Comparison of ENCODE assay signal across 8 cellular contexts in the genomic region with DNA sequence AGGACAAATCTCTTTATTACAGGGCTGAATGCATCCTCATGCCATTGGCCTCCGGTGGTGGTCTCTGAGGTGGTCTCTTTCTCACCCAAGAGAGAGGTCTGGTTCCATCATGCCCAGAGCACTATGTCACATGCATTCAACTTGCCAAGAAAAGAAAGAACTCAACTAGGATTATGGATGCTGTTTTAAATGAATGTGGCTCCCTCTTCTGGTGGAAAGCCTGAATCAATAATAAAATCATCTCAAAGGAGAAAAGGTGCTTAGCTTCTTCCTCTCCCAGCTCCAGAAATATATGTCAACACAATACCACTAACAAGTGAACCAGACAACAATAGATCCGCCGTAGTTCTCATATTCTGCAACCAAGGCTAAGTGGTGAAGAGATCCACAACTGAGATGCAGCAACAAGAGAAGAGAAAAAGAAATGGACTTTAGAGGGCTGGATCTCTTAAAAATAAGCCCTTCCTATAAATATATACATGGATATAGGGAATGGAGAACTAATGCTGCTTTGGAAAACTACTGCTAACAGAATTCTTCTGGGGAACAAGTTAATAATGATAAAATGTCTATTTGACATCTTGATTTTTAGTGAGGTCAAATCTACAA.
DNase-seq lines count a peak whose midpoint lies in the region; ATAC-seq, FAIRE-seq and TF ChIP-seq lines count a peak whose summit lies in the region.

No MANE protein-coding gene starts in this region.

- no peak for ATAC-seq in stimulated activated memory B cell treated with anti-CD40 and anti-IgM and Interleukin-4, amounts not matched to agents 10 μg/mL and 1 μg/mL and 100 μg/mL, for 72 hours

- TF ChIP-seq POLR2A in GM12892 (IDR thresholded peaks at IDR 0.05; ENCODE audit: low read depth, low read length), result no peak
- no peak for TF ChIP-seq POLR2A in NB4 (IDR thresholded peaks at IDR 0.05; ENCODE audit: extremely low read depth, insufficient read length)

- in situ Hi-C loops in SK-MEL-5 (cut with HindIII; ENCODE audit: low pct_unique_long_range_greater_than_20kb, low sequenced_read_pairs), result no loop called here

- no peak overlapping the region for H3K27ac Mint-ChIP-seq in stimulated activated memory B cell treated with anti-CD40 and anti-IgM and Interleukin-4, amounts not matched to agents 10 μg/mL and 1 μg/mL and 100 μg/mL, for 72 hours

- peak; percentile 55 for TF ChIP-seq CTCF in NB4 (IDR thresholded peaks at IDR 0.05; ENCODE audit: low read depth, low read length)
- TF ChIP-seq CTCF in fibroblast of villous mesenchyme (IDR thresholded peaks at IDR 0.05; ENCODE audit: insufficient read depth, low read depth, low read length), result peak; percentile 64
- peak; percentile 61 for TF ChIP-seq CTCF in retinal pigment epithelial cell (conservative IDR thresholded peaks at IDR 0.05; ENCODE audit: low read depth, low read length)

- H3K4me3 Mint-ChIP-seq in stimulated activated memory B cell treated with anti-CD40 and anti-IgM and Interleukin-4, amounts not matched to agents 10 μg/mL and 1 μg/mL and 100 μg/mL, for 72 hours, result no peak overlapping the region

- no peaks in the 10 kb centered on the region for H3K36me3 Mint-ChIP-seq in stimulated activated memory B cell treated with anti-CD40 and anti-IgM and Interleukin-4, amounts not matched to agents 10 μg/mL and 1 μg/mL and 100 μg/mL, for 72 hours

- no peaks in the 10 kb centered on the region for H3K4me1 Mint-ChIP-seq in stimulated activated memory B cell treated with anti-CD40 and anti-IgM and Interleukin-4, amounts not matched to agents 10 μg/mL and 1 μg/mL and 100 μg/mL, for 72 hours

- H3K9me3 Mint-ChIP-seq in stimulated activated memory B cell treated with anti-CD40 and anti-IgM and Interleukin-4, amounts not matched to agents 10 μg/mL and 1 μg/mL and 100 μg/mL, for 72 hours, result no peaks in the 10 kb centered on the region

- no peak for DNase-seq in GM12892 (ENCODE audit: insufficient read length)
- DNase-seq in NB4 (ENCODE audit: low read depth), result peak; percentile 63
- DNase-seq in SK-MEL-5 (ENCODE audit: low read depth, low spot score), result peak; percentile 79
- peak; percentile 66 for DNase-seq in fibroblast of villous mesenchyme (ENCODE audit: low read depth)
- peak; percentile 25 for DNase-seq in retinal pigment epithelial cell (ENCODE audit: low read depth)
- DNase-seq in GDM1 (lab: John Stamatoyannopoulos, UW), result no peak

- H3K27me3 Mint-ChIP-seq in stimulated activated memory B cell treated with anti-CD40 and anti-IgM and Interleukin-4, amounts not matched to agents 10 μg/mL and 1 μg/mL and 100 μg/mL, for 72 hours, result peaks cover 9% of the 10 kb centered on the region

- FAIRE-seq in A204.1 (lab: Jason Lieb, UNC) (peak; percentile 83), GM12892 (lab: Jason Lieb, UNC) (peak; percentile 78)

- H3K4me3 ChIP-seq in NB4 (ENCODE audit: low read depth, low read length), result no peak overlapping the region
- H3K4me3 ChIP-seq in fibroblast of villous mesenchyme (ENCODE audit: low read depth, low read length), result no peak overlapping the region
- no peak overlapping the region for H3K4me3 ChIP-seq in retinal pigment epithelial cell (ENCODE audit: low read length)

Comparison
In these comparisons a context has a peak if more than half of its experiments do, and no peak if none do; other contexts are left out.
1. DNase-seq: peak in NB4 (single experiment), SK-MEL-5 (single experiment), fibroblast of villous mesenchyme (single experiment) and retinal pigment epithelial cell (single experiment); none in GM12892 (single experiment) and GDM1 (single experiment).
2. Peak in every context shown above with its lines, with median percentiles within 50 percentile points of each other: CTCF ChIP-seq.